In genomic region chr16:10616395-10616743, GRCh38 we compare ENCODE assay signal across 18 cellular contexts. TPM values are rescaled to one million over a fixed set of nuclear protein-coding genes. Genes with fewer than 3 reads are reported as not detected.
DNase-seq lines count a peak whose midpoint lies in the region; ATAC-seq and TF ChIP-seq lines count a peak whose summit lies in the region.
"Had no signal": no experiment of that assay in that cellular context is flagged by ENCODE, and none has a peak within 500 bp of the region (broad histone marks: within the 10 kb centered on the region; RNA-seq: fewer than 3 reads in every experiment).

No MANE protein-coding gene starts in this region.

- 40 to 77% methylated on average over 2 to 3 of the region's 5 CpGs for WGBS in gastroesophageal sphincter (ENCODE audit: low coverage in 1 of 2), 2 donors
- 42% methylated on average over 5 of the region's 5 CpGs for WGBS in prostate gland
- WGBS in ovary, 3 donors, result 65 to 73% (median 71%) methylated on average over 5 of the region's 5 CpGs

- H3F3A ChIP-seq in GM23338 (replicated peaks; ENCODE audit: low read depth), result no peaks in the 10 kb centered on the region

- peaks cover 6% of the 10 kb centered on the region; the same call in 1 of the 2 replicates for H3K27me3 ChIP-seq in GM23338 (ENCODE audit: insufficient read depth)
- peaks cover 14% of the 10 kb centered on the region for H3K27me3 ChIP-seq in gastroesophageal sphincter
- no peaks in the 10 kb centered on the region for H3K27me3 ChIP-seq in prostate gland (replicated peaks; ENCODE audit: insufficient read depth)
- H3K27me3 ChIP-seq in ovary, result no peaks in the 10 kb centered on the region

- peak overlapping the region; percentile 78 for H2AFZ ChIP-seq in GM23338
- H2AFZ ChIP-seq: GM23248 had no signal

- DNase-seq in GM23338 (ENCODE audit: low spot score) (peak; percentile 42), MV-4-11 (lab: John Stamatoyannopoulos, UW) (peak; percentile 35), prostate gland (ENCODE audit: low spot score) (no peak), ovary (no peak), T-helper 2 cell (no peak)
- no peak for DNase-seq in activated T-helper 1 cell treated with anti-CD3 and anti-CD28 coated beads, Interleukin-12 subunit alpha, Interleukin-12 subunit beta, Interleukin-2, Interleukin-4 antibody, amounts not matched to agents 30 ng/mL and 10 ng/mL and 1 ng/mL, durations not matched to agents 14 hours and 24 hours and 36 hours (ENCODE audit: low spot score)
- DNase-seq: activated CD8-positive, alpha-beta T cell treated with anti-CD3 and anti-CD28 coated beads, Interleukin-2, amount 10 ng/mL, durations not matched to agents 7 days and 5 days; activated naive CD4-positive, alpha-beta T cell treated with anti-CD3 and anti-CD28 coated beads for 36 hours; activated T-cell treated with anti-CD3 and anti-CD28 coated beads, Interleukin-2, amount 50 U/mL, for 24 hours; CD4-positive, alpha-beta T cell; DMS53; GM23248; NCI-H1417 treated with DMSO at 0.1 percent for 48 hours; stimulated activated CD4-positive, alpha-beta T cell treated with anti-CD3 and anti-CD28 coated beads, Interleukin-12 subunit alpha, Interleukin-12 subunit beta, amount 100 ng/mL, for 4 hours; T-helper 9 cell had no signal

- H3K36me3 ChIP-seq in GM23338 (ENCODE audit: insufficient read depth) (no peaks in the 10 kb centered on the region), gastroesophageal sphincter (no peaks in the 10 kb centered on the region), prostate gland (no peaks in the 10 kb centered on the region), ovary (no peaks in the 10 kb centered on the region)

- H3K4me1 ChIP-seq in GM23338 (ENCODE audit: insufficient read depth), result peaks cover 34% of the 10 kb centered on the region
- peaks cover 0 to 25% (median 0%) of the 10 kb centered on the region in 3 donors for H3K4me1 ChIP-seq in gastroesophageal sphincter
- peaks cover 5% of the 10 kb centered on the region for H3K4me1 ChIP-seq in prostate gland (replicated peaks)
- peaks cover 6% of the 10 kb centered on the region for H3K4me1 ChIP-seq in ovary (ENCODE audit: insufficient read depth)

- H3K27ac ChIP-seq in GM23338 (ENCODE audit: low read depth) (no peak overlapping the region), gastroesophageal sphincter (peak overlapping the region in 3 of 4 donors; percentile 43 to 59 (median 51)), prostate gland (peak overlapping the region; percentile 58 to 64), ovary (no peak overlapping the region)
- H3K27ac ChIP-seq: GM23248, SK-N-MC had no signal

- peak overlapping the region; percentile 78 for H3K4me2 ChIP-seq in GM23338

- H3K4me3 ChIP-seq in GM23338 (peak overlapping the region; percentile 48; the same call in 1 of the 2 replicates), gastroesophageal sphincter (no peak overlapping the region), prostate gland (no peak overlapping the region), ovary (no peak overlapping the region)
- H3K4me3 ChIP-seq: GM23248, SK-N-MC had no signal

- H3K27ac Mint-ChIP-seq in GM23338, result no peak overlapping the region
- no peak overlapping the region for H3K27ac Mint-ChIP-seq in activated T-helper 1 cell treated with anti-CD3 and anti-CD28 coated beads, Interleukin-12 subunit alpha, Interleukin-12 subunit beta, Interleukin-2, Interleukin-4 antibody, amounts not matched to agents 30 ng/mL and 10 ng/mL and 1 ng/mL, durations not matched to agents 14 hours and 24 hours and 36 hours
- H3K27ac Mint-ChIP-seq: activated CD8-positive, alpha-beta T cell treated with anti-CD3 and anti-CD28 coated beads, Interleukin-2, amount 10 ng/mL, durations not matched to agents 7 days and 5 days; activated naive CD4-positive, alpha-beta T cell treated with anti-CD3 and anti-CD28 coated beads for 36 hours; activated T-cell treated with anti-CD3 and anti-CD28 coated beads, Interleukin-2, amount 50 U/mL, for 24 hours; CD4-positive, alpha-beta T cell; progenitor cell of endocrine pancreas had no signal

- no peak for TF ChIP-seq POLR2A in gastroesophageal sphincter (IDR thresholded peaks at IDR 0.05)
- no peak for TF ChIP-seq POLR2A in prostate gland (IDR thresholded peaks at IDR 0.05)
- no peak for TF ChIP-seq POLR2A in ovary (IDR thresholded peaks at IDR 0.05)

- no peaks in the 10 kb centered on the region; the same call in 2 of the 3 replicates for H3K9me3 Mint-ChIP-seq in GM23338
- H3K9me3 Mint-ChIP-seq in activated T-helper 1 cell treated with anti-CD3 and anti-CD28 coated beads, Interleukin-12 subunit alpha, Interleukin-12 subunit beta, Interleukin-2, Interleukin-4 antibody, amounts not matched to agents 30 ng/mL and 10 ng/mL and 1 ng/mL, durations not matched to agents 14 hours and 24 hours and 36 hours, result no peaks in the 10 kb centered on the region
- H3K9me3 Mint-ChIP-seq: activated naive CD4-positive, alpha-beta T cell treated with anti-CD3 and anti-CD28 coated beads for 36 hours; activated T-cell treated with anti-CD3 and anti-CD28 coated beads, Interleukin-2, amount 50 U/mL, for 24 hours; CD4-positive, alpha-beta T cell had no signal

- H3K9me3 ChIP-seq in gastroesophageal sphincter (no peaks in the 10 kb centered on the region), prostate gland (no peaks in the 10 kb centered on the region), ovary (no peaks in the 10 kb centered on the region)

- ATAC-seq in GM23338 (peak; percentile 3; the same call in 2 of the 3 replicates), gastroesophageal sphincter (no peak)
- ATAC-seq: activated CD8-positive, alpha-beta T cell treated with anti-CD3 and anti-CD28 coated beads, Interleukin-2, amount 10 ng/mL, durations not matched to agents 7 days and 5 days had no signal

- peaks cover 30% of the 10 kb centered on the region for H3K4me1 Mint-ChIP-seq in GM23338
- H3K4me1 Mint-ChIP-seq in activated T-helper 1 cell treated with anti-CD3 and anti-CD28 coated beads, Interleukin-12 subunit alpha, Interleukin-12 subunit beta, Interleukin-2, Interleukin-4 antibody, amounts not matched to agents 30 ng/mL and 10 ng/mL and 1 ng/mL, durations not matched to agents 14 hours and 24 hours and 36 hours (ENCODE audit: low read depth), result no peaks in the 10 kb centered on the region

- H3K27me3 Mint-ChIP-seq in GM23338 (ENCODE audit: insufficient read depth, low read depth, poor library complexity), result peaks cover 13% of the 10 kb centered on the region
- peaks cover 9% of the 10 kb centered on the region for H3K27me3 Mint-ChIP-seq in activated T-helper 1 cell treated with anti-CD3 and anti-CD28 coated beads, Interleukin-12 subunit alpha, Interleukin-12 subunit beta, Interleukin-2, Interleukin-4 antibody, amounts not matched to agents 30 ng/mL and 10 ng/mL and 1 ng/mL, durations not matched to agents 14 hours and 24 hours and 36 hours (ENCODE audit: insufficient read depth)

- no peaks in the 10 kb centered on the region for H3K79me2 ChIP-seq in GM23338 (replicated peaks; ENCODE audit: insufficient read depth)

- TF ChIP-seq EP300 in gastroesophageal sphincter (IDR thresholded peaks at IDR 0.05) (no peak), ovary (IDR thresholded peaks at IDR 0.05) (no peak)

- no peak for TF ChIP-seq CTCF in GM23338 (conservative IDR thresholded peaks at IDR 0.05; ENCODE audit: low read depth in 2 of 2)
- no peak for TF ChIP-seq CTCF in gastroesophageal sphincter (IDR thresholded peaks at IDR 0.05)
- TF ChIP-seq CTCF in prostate gland (IDR thresholded peaks at IDR 0.05), result no peak
- TF ChIP-seq CTCF in ovary (IDR thresholded peaks at IDR 0.05), result no peak

- no peaks in the 10 kb centered on the region for H3K9me2 ChIP-seq in GM23338 (ENCODE audit: insufficient read depth)

- no peak overlapping the region; the same call in 2 of the 3 replicates for H3K4me3 Mint-ChIP-seq in GM23338
- H3K4me3 Mint-ChIP-seq in activated T-helper 1 cell treated with anti-CD3 and anti-CD28 coated beads, Interleukin-12 subunit alpha, Interleukin-12 subunit beta, Interleukin-2, Interleukin-4 antibody, amounts not matched to agents 30 ng/mL and 10 ng/mL and 1 ng/mL, durations not matched to agents 14 hours and 24 hours and 36 hours, result no peak overlapping the region
- H3K4me3 Mint-ChIP-seq: activated CD8-positive, alpha-beta T cell treated with anti-CD3 and anti-CD28 coated beads, Interleukin-2, amount 10 ng/mL, durations not matched to agents 7 days and 5 days; activated naive CD4-positive, alpha-beta T cell treated with anti-CD3 and anti-CD28 coated beads for 36 hours; activated T-cell treated with anti-CD3 and anti-CD28 coated beads, Interleukin-2, amount 50 U/mL, for 24 hours; CD4-positive, alpha-beta T cell had no signal

- intact Hi-C loops in prostate gland (cut with DNase I) (no loop called here), ovary (cut with DNase I) (loop anchor here in 1 of 4 donors (10.0 kb wide), 1 partner anchor 88 kb away; no protein-coding TSS in a partner anchor)
- intact Hi-C loops in activated T-helper 1 cell treated with anti-CD3 and anti-CD28 coated beads, Interleukin-12 subunit alpha, Interleukin-12 subunit beta, Interleukin-2, Interleukin-4 antibody, amounts not matched to agents 30 ng/mL and 10 ng/mL and 1 ng/mL, durations not matched to agents 14 hours and 24 hours and 36 hours (cut with micrococcal nuclease), result no loop called here

- H4K20me1 ChIP-seq in GM23338 (replicated peaks; ENCODE audit: insufficient read depth), result no peaks in the 10 kb centered on the region

- H3K36me3 Mint-ChIP-seq in GM23338 (ENCODE audit: low read depth), result no peaks in the 10 kb centered on the region
- no peaks in the 10 kb centered on the region for H3K36me3 Mint-ChIP-seq in activated T-helper 1 cell treated with anti-CD3 and anti-CD28 coated beads, Interleukin-12 subunit alpha, Interleukin-12 subunit beta, Interleukin-2, Interleukin-4 antibody, amounts not matched to agents 30 ng/mL and 10 ng/mL and 1 ng/mL, durations not matched to agents 14 hours and 24 hours and 36 hours (ENCODE audit: low read depth)

TF ChIP-seq in GM23338, 12 proteins besides CTCF, POLR2A, EP300 and RAD21 (continues in another document):
- TF ChIP-seq EZH2phosphoT487 (IDR thresholded peaks at IDR 0.05; ENCODE audit: unreplicated experiment) (no peak), CREB1 (CRISPR knock-in tag; IDR thresholded peaks at IDR 0.05; ENCODE audit: low read depth) (no peak), POLR2AphosphoS5 (IDR thresholded peaks at IDR 0.05; ENCODE audit: low read depth) (no peak)

RNA-seq across cellular contexts. Expression of gene EMP2, which starts 36.0 kb away (rescaled TPM):
- 7.3 and 7.4 TPM in 2 replicates for total RNA-seq in GM23338 (2014; rRNA removed; shearing (Covaris generic))
- polyA plus RNA-seq in GM23338 (2016; fragmentation: Nextera tagmentation; extraction: Ambion mirVana) (34.2 and 40.1 TPM in 2 replicates), ovary (100 to 1,000 TPM in 1 of 2 donors, 10 to 100 TPM in 1; 43.8 to 114 TPM)
- total RNA-seq in gastroesophageal sphincter (10 to 100 TPM; 52.8 to 94.7 (median 69.7) TPM), prostate gland (10 to 100 TPM; 40.8 to 87.2 TPM), ovary (10 to 100 TPM; 38.9 to 97.7 (median 83.0) TPM)
- total RNA-seq in activated T-helper 1 cell treated with anti-CD3 and anti-CD28 coated beads, Interleukin-12 subunit alpha, Interleukin-12 subunit beta, Interleukin-2, Interleukin-4 antibody, amounts not matched to agents 30 ng/mL and 10 ng/mL and 1 ng/mL, durations not matched to agents 14 hours and 24 hours and 36 hours, result not detected in 2 replicates
- total RNA-seq: activated CD8-positive, alpha-beta T cell treated with anti-CD3 and anti-CD28 coated beads, Interleukin-2, amount 10 ng/mL, durations not matched to agents 7 days and 5 days; activated naive CD4-positive, alpha-beta T cell treated with anti-CD3 and anti-CD28 coated beads for 36 hours; CD4-positive, alpha-beta T cell had no signal

Comparison
In these comparisons a context has a peak if more than half of its experiments do, and no peak if none do; other contexts are left out.
1. DNase-seq: peak in GM23338 (single experiment) and MV-4-11 (single experiment); none in prostate gland (single experiment), ovary (0 of 5), T-helper 2 cell (0 of 5) and activated T-helper 1 cell treated with anti-CD3 and anti-CD28 coated beads, Interleukin-12 subunit alpha, Interleukin-12 subunit beta, Interleukin-2, Interleukin-4 antibody, amounts not matched to agents 30 ng/mL and 10 ng/mL and 1 ng/mL, durations not matched to agents 14 hours and 24 hours and 36 hours (single experiment).
2. H3K27ac ChIP-seq: peak in gastroesophageal sphincter (3 of 4) and prostate gland (2 of 2); none in GM23338 (single experiment) and ovary (0 of 2).